In genomic region chr10:79344502-79345195, GRCh38 we compare ENCODE assay signal across 14 cellular contexts. TPM values are rescaled to one million over a fixed set of nuclear protein-coding genes. Genes with fewer than 3 reads are reported as not detected.
A peak's percentile ranks its signal among the peaks of the same experiment; 100 is the strongest.
DNase-seq lines count a peak whose midpoint lies in the region; ATAC-seq and TF ChIP-seq lines count a peak whose summit lies in the region.
"Had no signal": no experiment of that assay in that cellular context is flagged by ENCODE, and none has a peak within 500 bp of the region (broad histone marks: within the 10 kb centered on the region; RNA-seq: fewer than 3 reads in every experiment).

No MANE protein-coding gene starts in this region.

- no peak overlapping the region for H3K4me3 Mint-ChIP-seq in central memory CD8-positive, alpha-beta T cell
- no peak overlapping the region for H3K4me3 Mint-ChIP-seq in activated CD4-positive, alpha-beta T cell treated with anti-CD3 and anti-CD28 coated beads, Interleukin-2, amount 10 ng/mL, durations not matched to agents 7 days and 5 days
- no peak overlapping the region for H3K4me3 Mint-ChIP-seq in naive thymus-derived CD8-positive, alpha-beta T cell

- DNase-seq in NCI-H748 (lab: John Stamatoyannopoulos, UW; ENCODE audit: unreplicated experiment) (peak; percentile 45), NCI-H748 treated with DMSO at 0.1 percent for 48 hours (lab: John Stamatoyannopoulos, UW) (no peak), NCI-H2107 (lab: John Stamatoyannopoulos, UW) (peak; percentile 70)
- DNase-seq in central memory CD8-positive, alpha-beta T cell (ENCODE audit: low spot score in 2 of 2): no peak
- DNase-seq in activated CD4-positive, alpha-beta T cell treated with anti-CD3 and anti-CD28 coated beads, Interleukin-2, amount 10 ng/mL, durations not matched to agents 7 days and 5 days: no peak
- DNase-seq in naive thymus-derived CD8-positive, alpha-beta T cell: no peak
- DNase-seq in stimulated activated naive CD8-positive, alpha-beta T cell treated with anti-CD3 and anti-CD28 coated beads, Interleukin-15, Interleukin-2, amounts not matched to agents 100 U/mL and 50 U/mL, for 24 hours: no peak
- DNase-seq: activated CD4-positive, alpha-beta T cell treated with anti-CD3 and anti-CD28 coated beads for 4 hours; activated gamma-delta T cell; central memory CD4-positive, alpha-beta T cell; mammary epithelial cell had no signal

- peaks cover 47% of the 10 kb centered on the region for H3K4me1 ChIP-seq in parathyroid adenoma

- peak overlapping the region; percentile 10 for H2AFZ ChIP-seq in parathyroid adenoma

- peaks cover 31% of the 10 kb centered on the region for H3K4me1 Mint-ChIP-seq in central memory CD8-positive, alpha-beta T cell
- H3K4me1 Mint-ChIP-seq in activated CD4-positive, alpha-beta T cell treated with anti-CD3 and anti-CD28 coated beads, Interleukin-2, amount 10 ng/mL, durations not matched to agents 7 days and 5 days: peaks cover 35% of the 10 kb centered on the region
- peaks cover 16 to 28% (median 19%) of the 10 kb centered on the region in 4 donors for H3K4me1 Mint-ChIP-seq in naive thymus-derived CD8-positive, alpha-beta T cell

- H3K27ac Mint-ChIP-seq in central memory CD8-positive, alpha-beta T cell (ENCODE audit: low read depth): peak overlapping the region; percentile 78
- no peak overlapping the region for H3K27ac Mint-ChIP-seq in activated CD4-positive, alpha-beta T cell treated with anti-CD3 and anti-CD28 coated beads, Interleukin-2, amount 10 ng/mL, durations not matched to agents 7 days and 5 days
- H3K27ac Mint-ChIP-seq in naive thymus-derived CD8-positive, alpha-beta T cell: peak overlapping the region in 4 of 10 donors; percentile 11 to 51 (median 28)

- H3K79me2 ChIP-seq in parathyroid adenoma: no peaks in the 10 kb centered on the region

- H3K9me3 ChIP-seq in parathyroid adenoma (ENCODE audit: control insufficient read depth, low read length): no peaks in the 10 kb centered on the region
- H3K9me3 ChIP-seq: A549, esophagus muscularis mucosa had no signal

- no peak for ATAC-seq in central memory CD8-positive, alpha-beta T cell (replicated peaks; ENCODE audit: extremely low read depth, poor library complexity, severe bottlenecking)
- no peak for ATAC-seq in naive thymus-derived CD8-positive, alpha-beta T cell
- ATAC-seq in stimulated activated naive CD8-positive, alpha-beta T cell treated with anti-CD3 and anti-CD28 coated beads, Interleukin-15, Interleukin-2, amounts not matched to agents 100 U/mL and 50 U/mL, for 24 hours: no peak
- ATAC-seq: A549 had no signal

- CTCF ChIA-PET in activated CD4-positive, alpha-beta T cell treated with anti-CD3 and anti-CD28 coated beads, Interleukin-2, amount 10 ng/mL, durations not matched to agents 7 days and 5 days (lab: Charles Lee): interaction anchor here (0.7 to 8.0 kb wide), 11 partner anchors 12 to 1040 kb away, joined by 3 to 147 read pairs (median 3); no protein-coding TSS in a partner anchor

- no peak overlapping the region for H3K4me2 ChIP-seq in parathyroid adenoma (ENCODE audit: low read length)
- H3K4me2 ChIP-seq: A549 had no signal

- H3K36me3 Mint-ChIP-seq in central memory CD8-positive, alpha-beta T cell (ENCODE audit: insufficient read depth): peaks cover 2% of the 10 kb centered on the region
- peaks cover 10% of the 10 kb centered on the region for H3K36me3 Mint-ChIP-seq in activated CD4-positive, alpha-beta T cell treated with anti-CD3 and anti-CD28 coated beads, Interleukin-2, amount 10 ng/mL, durations not matched to agents 7 days and 5 days (ENCODE audit: low read depth)
- H3K36me3 Mint-ChIP-seq in naive thymus-derived CD8-positive, alpha-beta T cell: peaks cover 0 to 3% (median 2%) of the 10 kb centered on the region in 3 donors

- no peaks in the 10 kb centered on the region for H3K9me3 Mint-ChIP-seq in central memory CD8-positive, alpha-beta T cell
- H3K9me3 Mint-ChIP-seq in activated CD4-positive, alpha-beta T cell treated with anti-CD3 and anti-CD28 coated beads, Interleukin-2, amount 10 ng/mL, durations not matched to agents 7 days and 5 days: no peaks in the 10 kb centered on the region
- no peaks in the 10 kb centered on the region for H3K9me3 Mint-ChIP-seq in naive thymus-derived CD8-positive, alpha-beta T cell

- H3K27ac ChIP-seq in parathyroid adenoma: peak overlapping the region; percentile 24
- H3K27ac ChIP-seq: A549, esophagus muscularis mucosa had no signal

- no peak overlapping the region for H3K9ac ChIP-seq in parathyroid adenoma

- TF ChIP-seq CTCF in parathyroid adenoma (IDR thresholded peaks at IDR 0.05): no peak

- POLR2A ChIA-PET in activated CD4-positive, alpha-beta T cell treated with anti-CD3 and anti-CD28 coated beads, Interleukin-2, amount 10 ng/mL, durations not matched to agents 7 days and 5 days (lab: Charles Lee): interaction anchor here (0.6 kb wide), 1 partner anchor 58 kb away, joined by 4 read pairs; no protein-coding TSS in a partner anchor
- POLR2A ChIA-PET in naive thymus-derived CD8-positive, alpha-beta T cell (lab: Charles Lee): interaction anchor here (0.6 to 6.4 kb wide), 3 partner anchors 13 to 22 kb away, joined by 3 to 41 read pairs (median 4); no protein-coding TSS in a partner anchor

- no peaks in the 10 kb centered on the region for H3K27me3 Mint-ChIP-seq in central memory CD8-positive, alpha-beta T cell
- no peaks in the 10 kb centered on the region for H3K27me3 Mint-ChIP-seq in activated CD4-positive, alpha-beta T cell treated with anti-CD3 and anti-CD28 coated beads, Interleukin-2, amount 10 ng/mL, durations not matched to agents 7 days and 5 days
- H3K27me3 Mint-ChIP-seq in naive thymus-derived CD8-positive, alpha-beta T cell: no peaks in the 10 kb centered on the region

- no peaks in the 10 kb centered on the region for H3K36me3 ChIP-seq in parathyroid adenoma (ENCODE audit: control insufficient read depth, insufficient read depth, low read length)

- H3K27me3 ChIP-seq in parathyroid adenoma (ENCODE audit: control insufficient read depth, insufficient read depth, low read length): no peaks in the 10 kb centered on the region
- H3K27me3 ChIP-seq: esophagus muscularis mucosa had no signal

- no peak overlapping the region for H3K4me3 ChIP-seq in parathyroid adenoma (ENCODE audit: low read depth, low read length)
- H3K4me3 ChIP-seq: A549, esophagus muscularis mucosa had no signal

RNA-seq across cellular contexts. Expression of gene PPIF, which starts 2.6 kb away (rescaled TPM):
- total RNA-seq in activated CD4-positive, alpha-beta T cell treated with anti-CD3 and anti-CD28 coated beads, Interleukin-2, amount 10 ng/mL, durations not matched to agents 7 days and 5 days: 10 to 100 TPM; 53.7 to 56.7 TPM
- total RNA-seq in naive thymus-derived CD8-positive, alpha-beta T cell: 10 to 100 TPM; 29.1 to 33.8 TPM
- 10 to 100 TPM in 1 of 3 donors, 1 to 10 TPM in 2; 7.9 to 10.9 (median 8.6) TPM for polyA plus RNA-seq in naive thymus-derived CD8-positive, alpha-beta T cell

Comparison
In these comparisons a context has a peak if more than half of its experiments do, and no peak if none do; other contexts are left out.
1. DNase-seq: peak in NCI-H748 (single experiment) and NCI-H2107 (single experiment); none in NCI-H748 treated with DMSO at 0.1 percent for 48 hours (single experiment), central memory CD8-positive, alpha-beta T cell (0 of 2), activated CD4-positive, alpha-beta T cell treated with anti-CD3 and anti-CD28 coated beads, Interleukin-2, amount 10 ng/mL, durations not matched to agents 7 days and 5 days (single experiment), naive thymus-derived CD8-positive, alpha-beta T cell (0 of 10) and stimulated activated naive CD8-positive, alpha-beta T cell treated with anti-CD3 and anti-CD28 coated beads, Interleukin-15, Interleukin-2, amounts not matched to agents 100 U/mL and 50 U/mL, for 24 hours (single experiment).